ENCODE assay signal across 12 cellular contexts in the genomic region with DNA sequence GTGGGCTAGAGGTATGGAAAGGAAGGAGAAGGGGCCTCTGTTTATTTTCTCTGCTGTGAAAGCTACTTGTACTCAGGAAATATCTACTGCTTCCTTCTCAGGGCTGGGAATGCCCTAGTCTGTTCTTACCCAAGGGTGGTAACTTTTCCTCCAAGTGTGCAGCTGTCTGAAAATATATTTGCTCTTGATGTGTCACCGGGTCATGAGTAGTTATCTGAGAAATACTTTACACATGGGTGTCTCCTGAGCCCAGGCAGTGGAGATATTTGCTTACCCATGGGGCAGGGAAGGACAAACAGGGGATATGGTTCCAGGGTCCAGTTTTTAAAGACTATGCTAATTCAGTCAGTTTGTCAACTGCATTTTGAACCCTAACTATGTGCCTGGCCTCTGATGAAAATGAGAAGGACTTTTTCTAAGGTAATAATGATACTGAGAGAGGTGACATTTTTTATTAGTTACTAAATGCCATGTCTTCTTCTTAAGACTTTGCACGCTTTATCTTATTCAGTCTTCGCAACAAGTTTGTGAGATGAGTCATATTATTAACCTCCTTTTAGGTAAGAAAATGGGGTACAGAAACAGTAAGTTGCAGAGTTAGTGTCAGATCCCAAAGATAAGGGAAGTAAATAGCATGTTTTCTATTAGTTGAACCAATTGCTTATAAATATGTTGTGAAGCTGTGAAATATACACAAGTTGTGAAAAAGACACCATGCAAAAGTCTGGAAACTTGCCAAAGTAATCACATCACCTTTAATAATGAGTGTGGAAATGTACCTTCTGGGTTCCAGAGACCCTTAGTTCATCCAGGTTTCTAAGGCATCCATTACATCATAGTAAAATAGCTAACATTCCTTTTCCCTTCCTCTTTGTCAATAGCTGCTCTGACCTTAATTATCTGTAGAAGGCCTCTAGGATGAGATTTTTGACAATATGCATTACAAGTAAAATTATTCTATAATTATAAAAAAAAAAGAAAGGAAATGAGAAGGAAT. TPM values are rescaled to one million over a fixed set of nuclear protein-coding genes. Genes with fewer than 3 reads are reported as not detected.
DNase-seq lines count a peak whose midpoint lies in the region; ATAC-seq and TF ChIP-seq lines count a peak whose summit lies in the region.
"Had no signal": no experiment of that assay in that cellular context is flagged by ENCODE, and none has a peak within 500 bp of the region (broad histone marks: within the 10 kb centered on the region; RNA-seq: fewer than 3 reads in every experiment).

No MANE protein-coding gene starts in this region.

- no peaks in the 10 kb centered on the region for H3K9me3 ChIP-seq in skeletal muscle tissue (ENCODE audit: control insufficient read depth in 3 of 3, low read length in 3 of 3)

- peak; percentile 35 for DNase-seq in M059J (ENCODE audit: low read depth)
- DNase-seq in epithelial cell of proximal tubule (ENCODE audit: low read depth) = peak; percentile 67
- no peak for DNase-seq in activated CD8-positive, alpha-beta memory T cell treated with anti-CD3 and anti-CD28 coated beads, Interleukin-2, amount 10 ng/mL, durations not matched to agents 7 days and 5 days
- no peak for DNase-seq in CD1c-positive myeloid dendritic cell (ENCODE audit: extremely low spot score)
- DNase-seq: activated effector memory CD4-positive, alpha-beta T cell treated with Interleukin-2 at 50 U/mL for 16 hours; DND-41; NCI-H1436; stimulated activated naive CD4-positive, alpha-beta T cell treated with Interleukin-2 at 50 U/mL for 16 hours had no signal

- peak overlapping the region; percentile 10 for H3K27ac ChIP-seq in skeletal muscle tissue (ENCODE audit: low read depth, low read length)

- no peaks in the 10 kb centered on the region for H3K27me3 ChIP-seq in skeletal muscle tissue (ENCODE audit: control insufficient read depth in 3 of 3, insufficient read depth in 3 of 3, low read length in 3 of 3)

- no peaks in the 10 kb centered on the region for H3K9me3 Mint-ChIP-seq in activated CD8-positive, alpha-beta memory T cell treated with anti-CD3 and anti-CD28 coated beads, Interleukin-2, amount 10 ng/mL, durations not matched to agents 7 days and 5 days (ENCODE audit: low read depth)

- H3K27me3 Mint-ChIP-seq in activated CD8-positive, alpha-beta memory T cell treated with anti-CD3 and anti-CD28 coated beads, Interleukin-2, amount 10 ng/mL, durations not matched to agents 7 days and 5 days = no peaks in the 10 kb centered on the region

- H3K4me1 ChIP-seq in skeletal muscle tissue (ENCODE audit: control insufficient read depth in 3 of 3, insufficient read depth in 3 of 3, low read length in 3 of 3) = peaks cover 0 to 5% (median 3%) of the 10 kb centered on the region in 3 donors

- ATAC-seq in GM19043 (IDR thresholded peaks at IDR 0.05; ENCODE audit: low read depth, unreplicated experiment) (peak; percentile 31), GM18909 (IDR thresholded peaks at IDR 0.05; ENCODE audit: poor library complexity, unreplicated experiment) (no peak)
- ATAC-seq in activated CD8-positive, alpha-beta memory T cell treated with anti-CD3 and anti-CD28 coated beads, Interleukin-2, amount 10 ng/mL, durations not matched to agents 7 days and 5 days = no peak
- ATAC-seq: HCT116 had no signal

- H3K4me3 ChIP-seq in epithelial cell of proximal tubule (ENCODE audit: low read depth, low read length) = no peak overlapping the region
- no peak overlapping the region for H3K4me3 ChIP-seq in skeletal muscle tissue (ENCODE audit: low read length in 3 of 3)

- CTCF ChIA-PET in activated CD8-positive, alpha-beta memory T cell treated with anti-CD3 and anti-CD28 coated beads, Interleukin-2, amount 10 ng/mL, durations not matched to agents 7 days and 5 days (lab: Charles Lee) = no interaction called here

- no peaks in the 10 kb centered on the region for H3K36me3 ChIP-seq in skeletal muscle tissue (ENCODE audit: control insufficient read depth in 3 of 3, insufficient read depth in 3 of 3, low read length in 3 of 3)

- peaks cover 40% of the 10 kb centered on the region for H3K4me1 Mint-ChIP-seq in activated CD8-positive, alpha-beta memory T cell treated with anti-CD3 and anti-CD28 coated beads, Interleukin-2, amount 10 ng/mL, durations not matched to agents 7 days and 5 days

- peaks cover 19% of the 10 kb centered on the region for H3K36me3 Mint-ChIP-seq in activated CD8-positive, alpha-beta memory T cell treated with anti-CD3 and anti-CD28 coated beads, Interleukin-2, amount 10 ng/mL, durations not matched to agents 7 days and 5 days

- no peak overlapping the region for H3K9ac ChIP-seq in skeletal muscle tissue (ENCODE audit: low read depth in 1 of 3, low read length in 3 of 3)

- no peak overlapping the region for H3K4me3 Mint-ChIP-seq in activated CD8-positive, alpha-beta memory T cell treated with anti-CD3 and anti-CD28 coated beads, Interleukin-2, amount 10 ng/mL, durations not matched to agents 7 days and 5 days

- no peak for TF ChIP-seq CTCF in epithelial cell of proximal tubule (conservative IDR thresholded peaks at IDR 0.05; ENCODE audit: low read depth, low read length)

- no peak overlapping the region for H3K27ac Mint-ChIP-seq in activated CD8-positive, alpha-beta memory T cell treated with anti-CD3 and anti-CD28 coated beads, Interleukin-2, amount 10 ng/mL, durations not matched to agents 7 days and 5 days

RNA-seq across cellular contexts. Expression of gene SYTL2, which starts 22.8 kb away (rescaled TPM):
- total RNA-seq in M059J (2014; rRNA removed; shearing (Covaris generic)) = 46.8 and 80.3 TPM in 2 replicates
- total RNA-seq in epithelial cell of proximal tubule (5.6 and 25.7 TPM in 2 replicates), skeletal muscle tissue (51.1 TPM)
- 10 to 100 TPM; 73.7 to 78.0 TPM for total RNA-seq in activated CD8-positive, alpha-beta memory T cell treated with anti-CD3 and anti-CD28 coated beads, Interleukin-2, amount 10 ng/mL, durations not matched to agents 7 days and 5 days

Comparison
In these comparisons a context has a peak if more than half of its experiments do, and no peak if none do; other contexts are left out.
1. DNase-seq: peak in M059J (single experiment) and epithelial cell of proximal tubule (single experiment); none in activated CD8-positive, alpha-beta memory T cell treated with anti-CD3 and anti-CD28 coated beads, Interleukin-2, amount 10 ng/mL, durations not matched to agents 7 days and 5 days (single experiment) and CD1c-positive myeloid dendritic cell (single experiment).